ENCODE assay signal across 1 cellular context in genomic region chr6:150877928-150878327, GRCh38.
TF ChIP-seq lines count a peak whose summit lies in the region.

No MANE protein-coding gene starts in this region.

TF ChIP-seq in HepG2, 621 proteins besides CTCF, POLR2A, EP300 and RAD21 (continued from another document and continues in another):
- TF ChIP-seq ZNF850 (CRISPR knock-in tag; conservative IDR thresholded peaks at IDR 0.05) (no peak), NFE2L1 (CRISPR knock-in tag; IDR thresholded peaks at IDR 0.05; ENCODE audit: borderline replicate concordance) (no peak), PRDM15 (CRISPR knock-in tag; IDR thresholded peaks at IDR 0.05) (no peak), GZF1 (CRISPR knock-in tag; IDR thresholded peaks at IDR 0.05) (0 out of 2 replicates have a peak, but pooled peaks have one; percentile 34), SATB2 (CRISPR knock-in tag; IDR thresholded peaks at IDR 0.05) (no peak), POGK (CRISPR knock-in tag; conservative IDR thresholded peaks at IDR 0.05) (no peak), TFDP1 (CRISPR knock-in tag; IDR thresholded peaks at IDR 0.05; ENCODE audit: borderline replicate concordance) (no peak), CCDC6 (CRISPR knock-in tag; IDR thresholded peaks at IDR 0.05) (0 out of 2 replicates have a peak, but pooled peaks have one; percentile 1), ZNF451 (CRISPR knock-in tag; IDR thresholded peaks at IDR 0.05) (no peak), ZNF329 (CRISPR knock-in tag; IDR thresholded peaks at IDR 0.05; ENCODE audit: low read depth) (no peak), ZNF879 (CRISPR knock-in tag; IDR thresholded peaks at IDR 0.05) (no peak), THAP11 (CRISPR knock-in tag; IDR thresholded peaks at IDR 0.05) (peak; percentile 46), ARID4A (CRISPR knock-in tag; IDR thresholded peaks at IDR 0.05; ENCODE audit: borderline replicate concordance) (0 out of 2 replicates have a peak, but pooled peaks have one; percentile 3), ZFP36L2 (CRISPR knock-in tag; IDR thresholded peaks at IDR 0.05) (no peak), ZNF512B (CRISPR knock-in tag; IDR thresholded peaks at IDR 0.05; ENCODE audit: borderline replicate concordance) (0 out of 2 replicates have a peak, but pooled peaks have one; percentile 7), RFX3 (CRISPR knock-in tag; IDR thresholded peaks at IDR 0.05) (no peak; the same call in 1 of the 2 replicates), ZNF281 (CRISPR knock-in tag; IDR thresholded peaks at IDR 0.05; ENCODE audit: borderline replicate concordance) (no peak), YEATS2 (CRISPR knock-in tag; IDR thresholded peaks at IDR 0.05; ENCODE audit: borderline replicate concordance) (0 out of 2 replicates have a peak, but pooled peaks have one; percentile 42), RXRB (CRISPR knock-in tag; IDR thresholded peaks at IDR 0.05; ENCODE audit: borderline replicate concordance) (peak; percentile 7; the same call in 1 of the 2 replicates), HDAC1 (CRISPR knock-in tag; IDR thresholded peaks at IDR 0.05) (no peak), ZNF567 (CRISPR knock-in tag; IDR thresholded peaks at IDR 0.05; ENCODE audit: borderline replicate concordance) (no peak), STAG1 (CRISPR knock-in tag; IDR thresholded peaks at IDR 0.05) (peak; percentile 62), TERF1 (CRISPR knock-in tag; IDR thresholded peaks at IDR 0.05) (no peak), SSRP1 (CRISPR knock-in tag; IDR thresholded peaks at IDR 0.05) (no peak), ZNF737 (CRISPR knock-in tag; IDR thresholded peaks at IDR 0.05; ENCODE audit: borderline replicate concordance) (no peak), ZNF598 (CRISPR knock-in tag; IDR thresholded peaks at IDR 0.05; ENCODE audit: borderline replicate concordance) (no peak), ZNF547 (CRISPR knock-in tag; IDR thresholded peaks at IDR 0.05) (no peak), RARG (CRISPR knock-in tag; IDR thresholded peaks at IDR 0.05; ENCODE audit: low read depth) (no peak), SPEN (CRISPR knock-in tag; IDR thresholded peaks at IDR 0.05; ENCODE audit: low read depth) (no peak), THAP7 (CRISPR knock-in tag; IDR thresholded peaks at IDR 0.05) (peak; percentile 50; the same call in 1 of the 2 replicates), ZNF691 (CRISPR knock-in tag; IDR thresholded peaks at IDR 0.05; ENCODE audit: borderline replicate concordance, low read depth) (no peak), ZNF180 (CRISPR knock-in tag; IDR thresholded peaks at IDR 0.05; ENCODE audit: borderline replicate concordance, low read depth) (no peak), ARHGAP35 (CRISPR knock-in tag; IDR thresholded peaks at IDR 0.05; ENCODE audit: borderline replicate concordance) (no peak), CEBPB (IDR thresholded peaks at IDR 0.05; ENCODE audit: borderline replicate concordance, low read depth, low read length) (no peak), ZNF256 (CRISPR knock-in tag; conservative IDR thresholded peaks at IDR 0.05) (no peak), KDM3A (CRISPR knock-in tag; IDR thresholded peaks at IDR 0.05; ENCODE audit: low read depth) (no peak), HINFP (CRISPR knock-in tag; IDR thresholded peaks at IDR 0.05; ENCODE audit: low read depth) (no peak), SNAPC2 (CRISPR knock-in tag; IDR thresholded peaks at IDR 0.05) (no peak), ZNF282 (IDR thresholded peaks at IDR 0.05; ENCODE audit: partially characterized antibody) (no peak), ZNF17 (CRISPR knock-in tag; IDR thresholded peaks at IDR 0.05) (no peak), GATAD2A (CRISPR knock-in tag; IDR thresholded peaks at IDR 0.05) (peak; percentile 63)
